In genomic region chr1:8348777-8349472, GRCh38 we compare ENCODE assay signal across 9 cellular contexts. TPM values are rescaled to one million over a fixed set of nuclear protein-coding genes. Genes with fewer than 3 reads are reported as not detected.
DNase-seq lines count a peak whose midpoint lies in the region; ATAC-seq and TF ChIP-seq lines count a peak whose summit lies in the region.
"Had no signal": no experiment of that assay in that cellular context is flagged by ENCODE, and none has a peak within 500 bp of the region (broad histone marks: within the 10 kb centered on the region; RNA-seq: fewer than 3 reads in every experiment).

No MANE protein-coding gene starts in this region.

- intact Hi-C loops in activated naive CD4-positive, alpha-beta T cell treated with anti-CD3 and anti-CD28 coated beads for 36 hours (cut with micrococcal nuclease) = loop anchor here (1.0 kb wide), 3 partner anchors 318 to 367 kb away; no protein-coding TSS in a partner anchor
- intact Hi-C loops in heart right ventricle (cut with DNase I) (loop anchor here in 6 of 10 donors (1.0 to 10.0 kb wide), 6 partner anchors 27 to 374 kb away; partner anchors contain the start of gene ERRFI1 (in 1 of the 6)), gastrocnemius medialis (cut with DNase I; ENCODE audit: low total_unique reads) (loop anchor here (1.0 to 2.0 kb wide), 2 partner anchors 366 to 374 kb away; no protein-coding TSS in a partner anchor)

- H3K4me2 ChIP-seq in KMS-11 = no peak overlapping the region

- H3K4me1 ChIP-seq in KMS-11 (ENCODE audit: low read depth, poor library complexity, severe bottlenecking) (no peaks in the 10 kb centered on the region), heart right ventricle (peaks cover 9 to 60% (median 42%) of the 10 kb centered on the region in 9 donors), gastrocnemius medialis (peaks cover 22 to 33% of the 10 kb centered on the region in 2 donors)

- H3K9me3 Mint-ChIP-seq in activated naive CD4-positive, alpha-beta T cell treated with anti-CD3 and anti-CD28 coated beads for 36 hours = no peaks in the 10 kb centered on the region
- H3K9me3 Mint-ChIP-seq: T-helper 1 cell treated with Interleukin-12 subunit alpha and Interleukin-12 subunit beta and Interleukin-4 antibody, amounts not matched to agents 30 μg/mL and 1 μg/mL, for 36 hours had no signal

- no peaks in the 10 kb centered on the region for H4K20me1 ChIP-seq in KMS-11 (ENCODE audit: insufficient read depth)

- CTCF ChIA-PET in activated naive CD4-positive, alpha-beta T cell treated with anti-CD3 and anti-CD28 coated beads for 36 hours (lab: Charles Lee) = interaction anchor here (0.6 to 4.4 kb wide), 12 partner anchors 9 to 335 kb away, joined by 3 to 40 read pairs (median 4); partner anchors contain the start of gene SLC45A1

- no peak overlapping the region for H3K27ac ChIP-seq in KMS-11
- H3K27ac ChIP-seq in heart right ventricle = no peak overlapping the region
- H3K27ac ChIP-seq in gastrocnemius medialis = peak overlapping the region in 1 of 4 donors; percentile 35

- H3K79me2 ChIP-seq in KMS-11 (ENCODE audit: insufficient read depth, low read depth) = no peaks in the 10 kb centered on the region

- TF ChIP-seq CTCF in KMS-11 (conservative IDR thresholded peaks at IDR 0.05; ENCODE audit: low read depth, low read length) (peak; percentile 97), heart right ventricle (IDR thresholded peaks at IDR 0.05) (peak; percentile 80 to 90 (median 85)), gastrocnemius medialis (IDR thresholded peaks at IDR 0.05 in 4 of 5, conservative IDR thresholded peaks at IDR 0.05 in 1 of 5) (peak; percentile 70 to 94 (median 93))

- H3K36me3 Mint-ChIP-seq in activated naive CD4-positive, alpha-beta T cell treated with anti-CD3 and anti-CD28 coated beads for 36 hours (ENCODE audit: low read depth) = peaks cover 2% of the 10 kb centered on the region

- DNase-seq in DMS153 treated with DMSO at 0.1 percent for 48 hours (lab: John Stamatoyannopoulos, UW; ENCODE audit: unreplicated experiment) (peak; percentile 74), heart right ventricle (peak; percentile 63 to 76), gastrocnemius medialis (peak in 1 of 2 donors; percentile 61), NCI-H774 (lab: John Stamatoyannopoulos, UW) (no peak)
- peak; percentile 75 for DNase-seq in activated naive CD4-positive, alpha-beta T cell treated with anti-CD3 and anti-CD28 coated beads for 36 hours

- no peak overlapping the region for H3K4me3 Mint-ChIP-seq in activated naive CD4-positive, alpha-beta T cell treated with anti-CD3 and anti-CD28 coated beads for 36 hours
- H3K4me3 Mint-ChIP-seq: T-helper 1 cell treated with Interleukin-12 subunit alpha and Interleukin-12 subunit beta and Interleukin-4 antibody, amounts not matched to agents 30 μg/mL and 1 μg/mL, for 36 hours had no signal

- 26 to 28% methylated on average over 21 of the region's 21 CpGs for WGBS in heart right ventricle, 2 donors

- H3K27me3 ChIP-seq in KMS-11 (ENCODE audit: insufficient read depth, low read depth) (no peaks in the 10 kb centered on the region), heart right ventricle (no peaks in the 10 kb centered on the region), gastrocnemius medialis (no peaks in the 10 kb centered on the region)

- no peak overlapping the region for H3K9ac ChIP-seq in KMS-11

- peaks cover 4% of the 10 kb centered on the region for H3K4me1 Mint-ChIP-seq in activated naive CD4-positive, alpha-beta T cell treated with anti-CD3 and anti-CD28 coated beads for 36 hours (ENCODE audit: low read depth)

- ATAC-seq in SK-N-SH treated with all-trans-retinoic acid at 6 μM for 48 hours (peak; percentile 76), heart right ventricle (peak; percentile 32 to 73 (median 58)), gastrocnemius medialis (peak; percentile 31 to 34), GM21737 (IDR thresholded peaks at IDR 0.05; ENCODE audit: unreplicated experiment) (no peak)

- H3K27ac Mint-ChIP-seq in activated naive CD4-positive, alpha-beta T cell treated with anti-CD3 and anti-CD28 coated beads for 36 hours = no peak overlapping the region
- H3K27ac Mint-ChIP-seq: T-helper 1 cell treated with Interleukin-12 subunit alpha and Interleukin-12 subunit beta and Interleukin-4 antibody, amounts not matched to agents 30 μg/mL and 1 μg/mL, for 36 hours had no signal

- no peak overlapping the region for H3K4me3 ChIP-seq in KMS-11 (IDR thresholded peaks at IDR 0.05; ENCODE audit: insufficient read depth, low read depth, low read length)
- H3K4me3 ChIP-seq in heart right ventricle = no peak overlapping the region
- H3K4me3 ChIP-seq in gastrocnemius medialis = no peak overlapping the region

- H3K9me3 ChIP-seq in heart right ventricle = no peaks in the 10 kb centered on the region
- no peaks in the 10 kb centered on the region for H3K9me3 ChIP-seq in gastrocnemius medialis

- in situ Hi-C loops in gastrocnemius medialis (cut with MboI; ENCODE audit: low sequenced_read_pairs in 4 of 4) = loop anchor here (10.0 kb wide), 2 partner anchors 364 to 374 kb away; no protein-coding TSS in a partner anchor

- TF ChIP-seq POLR2A in gastrocnemius medialis (IDR thresholded peaks at IDR 0.05) = no peak

- H3K36me3 ChIP-seq in KMS-11 (ENCODE audit: insufficient read depth) (no peaks in the 10 kb centered on the region), heart right ventricle (peaks cover 0 to 19% (median under 1%) of the 10 kb centered on the region in 9 donors), gastrocnemius medialis (peaks cover 0 to 13% of the 10 kb centered on the region in 2 donors)

- no peaks in the 10 kb centered on the region for H3K27me3 Mint-ChIP-seq in activated naive CD4-positive, alpha-beta T cell treated with anti-CD3 and anti-CD28 coated beads for 36 hours (ENCODE audit: low read depth)

- H2AFZ ChIP-seq in KMS-11 (ENCODE audit: low read depth) = no peak overlapping the region

TF ChIP-seq in SK-N-SH treated with all-trans-retinoic acid at 6 μM for 48 hours, 23 proteins besides CTCF, POLR2A, EP300 and RAD21:
- no peak for TF ChIP-seq ISL1 (CRISPR knock-in tag; IDR thresholded peaks at IDR 0.05)
- TF ChIP-seq BACH2 (CRISPR knock-in tag; IDR thresholded peaks at IDR 0.05; ENCODE audit: borderline replicate concordance) = no peak

RNA-seq across cellular contexts. Expression of gene SLC45A1, which starts 31.0 kb away (rescaled TPM):
- under 1 TPM; 0.52 to 0.74 TPM for total RNA-seq in activated naive CD4-positive, alpha-beta T cell treated with anti-CD3 and anti-CD28 coated beads for 36 hours
- total RNA-seq in heart right ventricle (1 to 10 TPM in 7 of 10 donors, under 1 TPM in 3; 0.53 to 2.7 (median 1.5) TPM), gastrocnemius medialis (1 to 10 TPM in 1 of 4 donors, under 1 TPM in 3; 0.56 to 2.9 (median 0.68) TPM)
- 1 to 10 TPM; 3.2 to 4.1 TPM for polyA plus RNA-seq in heart right ventricle
